Comparison of ENCODE assay signal across 20 cellular contexts in the genomic region with DNA sequence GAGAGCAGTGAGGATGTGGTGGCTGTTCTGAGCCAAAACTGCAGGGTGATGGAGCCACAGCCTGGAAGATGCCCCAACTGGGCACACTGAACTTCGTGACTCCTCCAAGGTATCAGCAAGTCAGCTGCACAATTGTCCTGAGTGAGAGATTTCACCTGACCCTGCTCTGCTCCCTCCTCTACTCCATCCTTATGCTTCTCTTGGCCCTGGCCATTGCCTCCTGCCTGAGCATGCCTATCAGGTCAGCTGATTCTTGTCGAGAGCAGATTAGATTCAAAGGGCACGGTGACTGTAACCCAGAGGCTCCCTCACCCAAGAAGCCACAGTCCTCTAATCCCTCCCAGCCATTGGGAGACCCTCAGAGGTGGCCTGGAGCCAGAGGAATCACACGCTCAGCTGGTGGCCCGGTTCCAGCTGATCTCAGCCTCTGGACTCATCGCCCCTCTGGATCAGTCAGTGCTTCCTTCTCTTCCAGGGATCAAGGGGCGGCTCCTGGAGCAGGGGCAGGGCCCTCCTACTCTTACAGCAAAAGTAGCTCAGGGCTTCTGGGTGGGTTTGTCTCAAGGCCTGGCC.
"Had no signal": no experiment of that assay in that cellular context is flagged by ENCODE, and none has a peak within 500 bp of the region (broad histone marks: within the 10 kb centered on the region; RNA-seq: fewer than 3 reads in every experiment).

No MANE protein-coding gene starts in this region.

- H3K4me3 Mint-ChIP-seq: activated T-helper 17 cell treated with anti-CD3 and anti-CD28 coated beads, Interleukin-2, amount 50 U/mL, for 72 hours; dendritic cell treated with granulocyte-macrophage colony-stimulating factor and Interleukin-4, amounts not matched to agents 40 ng/mL and 50 ng/mL, for 4 days; effector memory CD8-positive, alpha-beta T cell; neural progenitor cell had no signal

- H3K27ac ChIP-seq: neural progenitor cell, pancreas, skin epidermis had no signal

- H3K9me3 ChIP-seq: pancreas, tibial nerve had no signal

- H3K4me3 ChIP-seq: lung, neural progenitor cell, pancreas, skin epidermis, tibial nerve had no signal

- H3K27me3 ChIP-seq: neural progenitor cell, pancreas, tibial nerve had no signal

- H3K9me3 Mint-ChIP-seq: activated T-helper 17 cell treated with anti-CD3 and anti-CD28 coated beads, Interleukin-2, amount 50 U/mL, for 72 hours; dendritic cell treated with granulocyte-macrophage colony-stimulating factor and Interleukin-4, amounts not matched to agents 40 ng/mL and 50 ng/mL, for 4 days; effector memory CD8-positive, alpha-beta T cell had no signal

- H2AFZ ChIP-seq: neural progenitor cell had no signal

- H3K4me2 ChIP-seq: neural progenitor cell had no signal

- H3K27me3 Mint-ChIP-seq: activated T-helper 17 cell treated with anti-CD3 and anti-CD28 coated beads, Interleukin-2, amount 50 U/mL, for 72 hours had no signal

- H3K9ac ChIP-seq: neural progenitor cell had no signal

- H3K4me1 ChIP-seq: neural progenitor cell, pancreas had no signal

- H3K36me3 ChIP-seq: neural progenitor cell, pancreas, tibial nerve had no signal

- DNase-seq: activated CD4-positive, alpha-beta T cell treated with anti-CD3 and anti-CD28 coated beads for 1 hour; activated CD4-positive, alpha-beta T cell treated with anti-CD3 and anti-CD28 coated beads, Interleukin-2, amount 50 U/mL, for 4 hours; activated naive CD4-positive, alpha-beta T cell treated with Interleukin-2 at 50 U/mL for 16 hours; aorta; effector memory CD8-positive, alpha-beta T cell; foreskin melanocyte; head of caudate nucleus; midbrain; pancreas; retina; stimulated activated CD4-positive, alpha-beta T cell treated with anti-CD3 and anti-CD28 coated beads, Interleukin-4, amount 100 ng/mL, for 24 hours; stimulated activated naive CD4-positive, alpha-beta T cell treated with Interleukin-2 at 50 U/mL for 16 hours; substantia nigra; T1000 had no signal

- ATAC-seq: activated T-helper 17 cell treated with anti-CD3 and anti-CD28 coated beads, Interleukin-2, amount 50 U/mL, for 72 hours; effector memory CD8-positive, alpha-beta T cell had no signal

- FAIRE-seq: pancreas had no signal

- H3K27ac Mint-ChIP-seq: activated T-helper 17 cell treated with anti-CD3 and anti-CD28 coated beads, Interleukin-2, amount 50 U/mL, for 72 hours; neural progenitor cell had no signal
